Comparison of ENCODE assay signal across 1 cellular context in the genomic region with DNA sequence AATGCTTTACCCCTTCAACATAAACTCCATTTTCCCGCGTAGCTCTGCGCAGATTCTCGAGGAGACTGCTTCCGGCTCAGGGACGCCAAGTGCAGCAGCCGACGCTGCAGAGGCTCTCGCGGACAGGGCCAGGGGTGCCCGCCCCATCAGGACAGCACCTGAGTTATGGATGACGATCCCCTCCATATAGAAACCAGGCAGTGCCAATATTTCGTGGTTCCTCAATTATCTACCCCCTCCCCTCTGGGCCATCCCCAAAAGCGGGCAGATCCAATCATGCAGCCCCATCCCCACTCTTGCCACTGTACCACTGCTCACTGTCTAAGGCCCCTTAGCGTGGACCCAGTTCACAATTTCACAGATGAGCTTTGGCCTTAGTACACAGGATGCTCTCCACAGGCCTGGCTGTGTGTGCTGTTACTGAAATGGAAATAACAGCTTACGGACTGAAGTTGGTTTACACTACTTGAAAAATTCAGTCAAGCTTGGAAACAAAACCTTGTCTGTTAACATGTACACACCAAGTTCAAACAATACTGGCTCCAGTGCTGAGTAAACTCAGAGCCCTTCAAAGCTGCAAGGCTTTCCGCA.
TF ChIP-seq lines count a peak whose summit lies in the region.

No MANE protein-coding gene starts in this region.

TF ChIP-seq in HepG2, 621 proteins besides CTCF, POLR2A, EP300 and RAD21 (continued from another document and continues in another):
- TF ChIP-seq, protein P1, sequence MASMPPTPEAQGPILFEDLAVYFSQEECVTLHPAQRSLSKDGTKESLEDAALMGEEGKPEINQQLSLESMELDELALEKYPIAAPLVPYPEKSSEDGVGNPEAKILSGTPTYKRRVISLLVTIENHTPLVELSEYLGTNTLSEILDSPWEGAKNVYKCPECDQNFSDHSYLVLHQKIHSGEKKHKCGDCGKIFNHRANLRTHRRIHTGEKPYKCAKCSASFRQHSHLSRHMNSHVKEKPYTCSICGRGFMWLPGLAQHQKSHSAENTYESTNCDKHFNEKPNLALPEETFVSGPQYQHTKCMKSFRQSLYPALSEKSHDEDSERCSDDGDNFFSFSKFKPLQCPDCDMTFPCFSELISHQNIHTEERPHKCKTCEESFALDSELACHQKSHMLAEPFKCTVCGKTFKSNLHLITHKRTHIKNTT (CRISPR knock-in tag; IDR thresholded peaks at IDR 0.05), result no peak
- TF ChIP-seq, protein P2, sequence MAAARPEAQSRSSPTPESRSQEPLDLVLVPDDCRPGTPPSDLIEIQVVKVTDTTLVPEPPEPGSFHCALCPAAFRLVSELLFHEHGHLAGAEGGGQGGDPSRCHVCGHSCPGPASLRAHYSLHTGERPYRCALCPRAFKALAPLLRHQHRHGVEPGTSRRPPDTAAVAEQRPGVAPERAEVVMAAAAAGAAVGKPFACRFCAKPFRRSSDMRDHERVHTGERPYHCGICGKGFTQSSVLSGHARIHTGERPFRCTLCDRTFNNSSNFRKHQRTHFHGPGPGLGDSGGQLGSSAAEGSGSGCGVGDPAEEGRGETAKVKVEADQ (CRISPR knock-in tag; IDR thresholded peaks at IDR 0.05; ENCODE audit: borderline replicate concordance), result no peak
- TF ChIP-seq MIER2 (CRISPR knock-in tag; IDR thresholded peaks at IDR 0.05), result peak; percentile 59; the same call in 1 of the 2 replicates
- TF ChIP-seq ELF4 (CRISPR knock-in tag; IDR thresholded peaks at IDR 0.05; ENCODE audit: borderline replicate concordance), result no peak
- peak; percentile 93 for TF ChIP-seq HDAC1 (CRISPR knock-in tag; IDR thresholded peaks at IDR 0.05)
- TF ChIP-seq SMAD3 (CRISPR knock-in tag; IDR thresholded peaks at IDR 0.05), result peak; percentile 80
- peak; percentile 48 for TF ChIP-seq ZEB1 (IDR thresholded peaks at IDR 0.05; ENCODE audit: insufficient replicate concordance, low read depth)
- TF ChIP-seq HMG20A (CRISPR knock-in tag; IDR thresholded peaks at IDR 0.05; ENCODE audit: borderline replicate concordance), result peak; percentile 89
- peak; percentile 58; the same call in 1 of the 2 replicates for TF ChIP-seq FOSL2 (CRISPR knock-in tag; IDR thresholded peaks at IDR 0.05)
- peak; percentile 91 for TF ChIP-seq ZSCAN29 (CRISPR knock-in tag; conservative IDR thresholded peaks at IDR 0.05)
- TF ChIP-seq THAP11 (CRISPR knock-in tag; IDR thresholded peaks at IDR 0.05), result peak; percentile 55
- TF ChIP-seq ZNF335 (CRISPR knock-in tag; IDR thresholded peaks at IDR 0.05), result 0 out of 2 replicates have a peak, but pooled peaks have one; percentile 37
- TF ChIP-seq ZNF350 (CRISPR knock-in tag; IDR thresholded peaks at IDR 0.05; ENCODE audit: borderline replicate concordance, low read depth), result no peak
- peak; percentile 95 for TF ChIP-seq HNF1B (CRISPR knock-in tag; IDR thresholded peaks at IDR 0.05)
- peak; percentile 66 for TF ChIP-seq CEBPG (CRISPR knock-in tag; IDR thresholded peaks at IDR 0.05)
- peak; percentile 82 for TF ChIP-seq SPEN (CRISPR knock-in tag; IDR thresholded peaks at IDR 0.05; ENCODE audit: low read depth)
- TF ChIP-seq, protein P3, sequence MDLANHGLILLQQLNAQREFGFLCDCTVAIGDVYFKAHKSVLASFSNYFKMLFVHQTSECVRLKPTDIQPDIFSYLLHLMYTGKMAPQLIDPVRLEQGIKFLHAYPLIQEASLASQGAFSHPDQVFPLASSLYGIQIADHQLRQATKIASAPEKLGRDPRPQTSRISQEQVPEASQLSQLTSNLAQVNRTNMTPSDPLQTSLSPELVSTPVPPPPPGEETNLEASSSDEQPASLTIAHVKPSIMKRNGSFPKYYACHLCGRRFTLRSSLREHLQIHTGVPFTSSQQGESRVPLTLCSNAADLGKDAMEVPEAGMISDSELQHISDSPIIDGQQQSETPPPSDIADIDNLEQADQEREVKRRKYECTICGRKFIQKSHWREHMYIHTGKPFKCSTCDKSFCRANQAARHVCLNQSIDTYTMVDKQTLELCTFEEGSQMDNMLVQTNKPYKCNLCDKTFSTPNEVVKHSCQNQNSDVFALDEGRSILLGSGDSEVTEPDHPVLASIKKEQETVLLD (CRISPR knock-in tag; IDR thresholded peaks at IDR 0.05; ENCODE audit: low read depth), result no peak
- TF ChIP-seq MTA1 (CRISPR knock-in tag; IDR thresholded peaks at IDR 0.05; ENCODE audit: borderline replicate concordance), result peak; percentile 50; the same call in 1 of the 2 replicates
- TF ChIP-seq JUN (CRISPR knock-in tag; IDR thresholded peaks at IDR 0.05), result peak; percentile 30; the same call in 1 of the 2 replicates
- TF ChIP-seq ZFY (CRISPR knock-in tag; IDR thresholded peaks at IDR 0.05), result peak; percentile 62
- TF ChIP-seq TAF1 (CRISPR knock-in tag; IDR thresholded peaks at IDR 0.05), result no peak
- TF ChIP-seq SAFB2 (CRISPR knock-in tag; IDR thresholded peaks at IDR 0.05; ENCODE audit: borderline replicate concordance, low read depth), result no peak
- no peak for TF ChIP-seq ATM (IDR thresholded peaks at IDR 0.05; ENCODE audit: borderline replicate concordance)
- no peak for TF ChIP-seq TBP (CRISPR knock-in tag; IDR thresholded peaks at IDR 0.05)
- TF ChIP-seq SMC3 (IDR thresholded peaks at IDR 0.05; ENCODE audit: low read length), result peak; percentile 32
- TF ChIP-seq ZNF75D (CRISPR knock-in tag; IDR thresholded peaks at IDR 0.05; ENCODE audit: borderline replicate concordance), result no peak
- no peak for TF ChIP-seq ZNF737 (CRISPR knock-in tag; IDR thresholded peaks at IDR 0.05; ENCODE audit: borderline replicate concordance)
- TF ChIP-seq SIX4 (CRISPR knock-in tag; IDR thresholded peaks at IDR 0.05), result peak; percentile 54; the same call in 1 of the 2 replicates
- no peak for TF ChIP-seq ZNF713 (CRISPR knock-in tag; IDR thresholded peaks at IDR 0.05)
- TF ChIP-seq ZNF629 (CRISPR knock-in tag; conservative IDR thresholded peaks at IDR 0.05), result peak; percentile 54
- peak; percentile 94 for TF ChIP-seq MED1 (CRISPR knock-in tag; IDR thresholded peaks at IDR 0.05)
- TF ChIP-seq ZBTB25 (CRISPR knock-in tag; IDR thresholded peaks at IDR 0.05), result no peak
- no peak for TF ChIP-seq ZNF251 (CRISPR knock-in tag; IDR thresholded peaks at IDR 0.05)
- no peak for TF ChIP-seq ESRRA (CRISPR knock-in tag; IDR thresholded peaks at IDR 0.05; ENCODE audit: low read depth)
- TF ChIP-seq ZNF33B (CRISPR knock-in tag; IDR thresholded peaks at IDR 0.05), result no peak
- no peak for TF ChIP-seq HNRNPUL1 (IDR thresholded peaks at IDR 0.05; ENCODE audit: low read depth, low read length)
- peak; percentile 30 for TF ChIP-seq STAG1 (CRISPR knock-in tag; IDR thresholded peaks at IDR 0.05)
- TF ChIP-seq ELF3 (CRISPR knock-in tag; IDR thresholded peaks at IDR 0.05), result peak; percentile 84
- peak; percentile 45; the same call in 1 of the 2 replicates for TF ChIP-seq ZNF501 (CRISPR knock-in tag; IDR thresholded peaks at IDR 0.05)
- TF ChIP-seq ZNF792 (CRISPR knock-in tag; IDR thresholded peaks at IDR 0.05), result peak; percentile 78; the same call in 1 of the 2 replicates
- peak; percentile 66; the same call in 1 of the 2 replicates for TF ChIP-seq TARDBP (CRISPR knock-in tag; IDR thresholded peaks at IDR 0.05)
- TF ChIP-seq ZNF652 (CRISPR knock-in tag; IDR thresholded peaks at IDR 0.05; ENCODE audit: borderline replicate concordance, low read depth), result peak; percentile 41; the same call in 1 of the 2 replicates
- TF ChIP-seq LCORL (IDR thresholded peaks at IDR 0.05), result no peak
- peak; percentile 96 for TF ChIP-seq LCORL (CRISPR knock-in tag; IDR thresholded peaks at IDR 0.05)
- TF ChIP-seq, protein P4, sequence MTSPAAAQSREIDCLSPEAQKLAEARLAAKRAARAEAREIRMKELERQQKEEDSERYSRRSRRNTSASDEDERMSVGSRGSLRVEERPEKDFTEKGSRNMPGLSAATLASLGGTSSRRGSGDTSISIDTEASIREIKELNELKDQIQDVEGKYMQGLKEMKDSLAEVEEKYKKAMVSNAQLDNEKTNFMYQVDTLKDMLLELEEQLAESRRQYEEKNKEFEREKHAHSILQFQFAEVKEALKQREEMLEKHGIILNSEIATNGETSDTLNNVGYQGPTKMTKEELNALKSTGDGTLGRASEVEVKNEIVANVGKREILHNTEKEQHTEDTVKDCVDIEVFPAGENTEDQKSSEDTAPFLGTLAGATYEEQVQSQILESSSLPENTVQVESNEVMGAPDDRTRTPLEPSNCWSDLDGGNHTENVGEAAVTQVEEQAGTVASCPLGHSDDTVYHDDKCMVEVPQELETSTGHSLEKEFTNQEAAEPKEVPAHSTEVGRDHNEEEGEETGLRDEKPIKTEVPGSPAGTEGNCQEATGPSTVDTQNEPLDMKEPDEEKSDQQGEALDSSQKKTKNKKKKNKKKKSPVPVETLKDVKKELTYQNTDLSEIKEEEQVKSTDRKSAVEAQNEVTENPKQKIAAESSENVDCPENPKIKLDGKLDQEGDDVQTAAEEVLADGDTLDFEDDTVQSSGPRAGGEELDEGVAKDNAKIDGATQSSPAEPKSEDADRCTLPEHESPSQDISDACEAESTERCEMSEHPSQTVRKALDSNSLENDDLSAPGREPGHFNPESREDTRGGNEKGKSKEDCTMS (CRISPR knock-in tag; conservative IDR thresholded peaks at IDR 0.05), result no peak
- TF ChIP-seq ATF3 (CRISPR knock-in tag; IDR thresholded peaks at IDR 0.05), result no peak
- peak; percentile 94 for TF ChIP-seq FOXA3 (CRISPR knock-in tag; IDR thresholded peaks at IDR 0.05)
- peak; percentile 71; the same call in 1 of the 2 replicates for TF ChIP-seq HOXD1 (CRISPR knock-in tag; IDR thresholded peaks at IDR 0.05)
- peak; percentile 15; the same call in 1 of the 2 replicates for TF ChIP-seq TFAP4 (IDR thresholded peaks at IDR 0.05; ENCODE audit: borderline replicate concordance, low read depth)
- no peak for TF ChIP-seq ZNF781 (CRISPR knock-in tag; IDR thresholded peaks at IDR 0.05; ENCODE audit: borderline replicate concordance, not compliant biosample characterization)
- TF ChIP-seq GATA4 (IDR thresholded peaks at IDR 0.05; ENCODE audit: borderline replicate concordance, low read depth), result peak; percentile 58; the same call in 1 of the 2 replicates
- TF ChIP-seq PCBP1 (IDR thresholded peaks at IDR 0.05; ENCODE audit: borderline replicate concordance, low read depth, low read length), result no peak
- TF ChIP-seq HMG20B (CRISPR knock-in tag; conservative IDR thresholded peaks at IDR 0.05), result 0 out of 2 replicates have a peak, but pooled peaks have one; percentile 49
- no peak for TF ChIP-seq NR3C1 (CRISPR knock-in tag; IDR thresholded peaks at IDR 0.05)
- peak; percentile 54; the same call in 1 of the 2 replicates for TF ChIP-seq KAT8 (CRISPR knock-in tag; IDR thresholded peaks at IDR 0.05)
- TF ChIP-seq ZNF124 (CRISPR knock-in tag; IDR thresholded peaks at IDR 0.05), result peak; percentile 84; the same call in 1 of the 2 replicates
- TF ChIP-seq, protein P5, sequence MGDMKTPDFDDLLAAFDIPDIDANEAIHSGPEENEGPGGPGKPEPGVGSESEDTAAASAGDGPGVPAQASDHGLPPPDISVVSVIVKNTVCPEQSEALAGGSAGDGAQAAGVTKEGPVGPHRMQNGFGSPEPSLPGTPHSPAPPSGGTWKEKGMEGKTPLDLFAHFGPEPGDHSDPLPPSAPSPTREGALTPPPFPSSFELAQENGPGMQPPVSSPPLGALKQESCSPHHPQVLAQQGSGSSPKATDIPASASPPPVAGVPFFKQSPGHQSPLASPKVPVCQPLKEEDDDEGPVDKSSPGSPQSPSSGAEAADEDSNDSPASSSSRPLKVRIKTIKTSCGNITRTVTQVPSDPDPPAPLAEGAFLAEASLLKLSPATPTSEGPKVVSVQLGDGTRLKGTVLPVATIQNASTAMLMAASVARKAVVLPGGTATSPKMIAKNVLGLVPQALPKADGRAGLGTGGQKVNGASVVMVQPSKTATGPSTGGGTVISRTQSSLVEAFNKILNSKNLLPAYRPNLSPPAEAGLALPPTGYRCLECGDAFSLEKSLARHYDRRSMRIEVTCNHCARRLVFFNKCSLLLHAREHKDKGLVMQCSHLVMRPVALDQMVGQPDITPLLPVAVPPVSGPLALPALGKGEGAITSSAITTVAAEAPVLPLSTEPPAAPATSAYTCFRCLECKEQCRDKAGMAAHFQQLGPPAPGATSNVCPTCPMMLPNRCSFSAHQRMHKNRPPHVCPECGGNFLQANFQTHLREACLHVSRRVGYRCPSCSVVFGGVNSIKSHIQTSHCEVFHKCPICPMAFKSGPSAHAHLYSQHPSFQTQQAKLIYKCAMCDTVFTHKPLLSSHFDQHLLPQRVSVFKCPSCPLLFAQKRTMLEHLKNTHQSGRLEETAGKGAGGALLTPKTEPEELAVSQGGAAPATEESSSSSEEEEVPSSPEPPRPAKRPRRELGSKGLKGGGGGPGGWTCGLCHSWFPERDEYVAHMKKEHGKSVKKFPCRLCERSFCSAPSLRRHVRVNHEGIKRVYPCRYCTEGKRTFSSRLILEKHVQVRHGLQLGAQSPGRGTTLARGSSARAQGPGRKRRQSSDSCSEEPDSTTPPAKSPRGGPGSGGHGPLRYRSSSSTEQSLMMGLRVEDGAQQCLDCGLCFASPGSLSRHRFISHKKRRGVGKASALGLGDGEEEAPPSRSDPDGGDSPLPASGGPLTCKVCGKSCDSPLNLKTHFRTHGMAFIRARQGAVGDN (CRISPR knock-in tag; IDR thresholded peaks at IDR 0.05), result peak; percentile 58
- TF ChIP-seq ZNF607 (CRISPR knock-in tag; IDR thresholded peaks at IDR 0.05; ENCODE audit: borderline replicate concordance), result 0 out of 2 replicates have a peak, but pooled peaks have one; percentile 30
